In the genomic region with DNA sequence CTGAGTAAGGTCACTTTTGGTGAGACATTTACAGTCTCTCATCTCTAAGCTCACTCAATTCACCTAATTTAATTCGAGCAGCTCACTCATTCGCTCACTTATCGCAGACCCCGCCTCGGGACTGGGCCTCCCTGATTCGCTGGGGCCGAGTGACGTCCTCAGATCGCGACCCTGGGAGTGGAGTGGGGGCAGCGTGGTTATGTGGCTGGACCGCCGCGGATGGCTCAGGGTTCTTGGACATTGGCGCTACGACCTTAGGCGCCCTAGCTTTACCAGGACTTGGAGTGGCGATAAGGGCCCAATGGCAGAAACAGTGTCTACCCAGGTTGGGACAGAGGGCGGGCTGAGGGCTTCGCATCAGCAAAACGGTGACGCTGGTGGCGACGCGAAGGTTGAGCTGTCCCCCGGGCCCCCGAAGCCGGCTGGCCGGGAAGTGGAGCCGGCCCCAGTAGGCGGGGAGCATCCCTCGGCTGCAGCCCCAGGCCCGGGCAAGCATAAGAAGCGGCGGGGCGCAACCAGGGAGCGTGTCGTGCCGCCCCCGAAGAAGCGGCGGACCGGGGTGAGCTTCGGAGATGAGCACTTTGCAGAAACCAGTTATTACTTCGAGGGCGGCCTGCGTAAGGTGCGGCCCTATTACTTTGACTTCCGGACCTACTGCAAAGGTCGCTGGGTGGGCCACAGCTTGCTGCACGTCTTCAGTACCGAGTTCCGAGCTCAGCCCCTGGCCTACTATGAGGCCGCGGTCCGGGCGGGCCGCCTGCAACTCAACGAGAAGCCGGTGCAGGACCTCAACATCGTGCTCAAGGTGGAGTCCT, we compare ENCODE assay signal across 8 cellular contexts. TPM values are rescaled to one million over a fixed set of nuclear protein-coding genes. Genes with fewer than 3 reads are reported as not detected.
DNase-seq lines count a peak whose midpoint lies in the region; ATAC-seq and TF ChIP-seq lines count a peak whose summit lies in the region.

A gene with protein sequence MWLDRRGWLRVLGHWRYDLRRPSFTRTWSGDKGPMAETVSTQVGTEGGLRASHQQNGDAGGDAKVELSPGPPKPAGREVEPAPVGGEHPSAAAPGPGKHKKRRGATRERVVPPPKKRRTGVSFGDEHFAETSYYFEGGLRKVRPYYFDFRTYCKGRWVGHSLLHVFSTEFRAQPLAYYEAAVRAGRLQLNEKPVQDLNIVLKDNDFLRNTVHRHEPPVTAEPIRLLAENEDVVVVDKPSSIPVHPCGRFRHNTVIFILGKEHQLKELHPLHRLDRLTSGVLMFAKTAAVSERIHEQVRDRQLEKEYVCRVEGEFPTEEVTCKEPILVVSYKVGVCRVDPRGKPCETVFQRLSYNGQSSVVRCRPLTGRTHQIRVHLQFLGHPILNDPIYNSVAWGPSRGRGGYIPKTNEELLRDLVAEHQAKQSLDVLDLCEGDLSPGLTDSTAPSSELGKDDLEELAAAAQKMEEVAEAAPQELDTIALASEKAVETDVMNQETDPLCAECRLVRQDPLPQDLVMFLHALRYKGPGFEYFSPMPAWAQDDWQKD (plus strand): TSS at position 161 of the 815 bp plus-strand sequence. CDS start 39 bp downstream, at position 200.

- H3K4me1 Mint-ChIP-seq in WTC11, result peaks cover 28% of the 10 kb centered on the region

- DNase-seq in NCI-H345 treated with DMSO at 0.1 percent for 48 hours (lab: John Stamatoyannopoulos, UW; ENCODE audit: unreplicated experiment), result peak; percentile 34
- DNase-seq in WTC11 (ENCODE audit: low spot score), result peak; percentile 95
- peak; percentile 88 to 92 for DNase-seq in cardiac fibroblast (ENCODE audit: low read depth in 2 of 2)
- DNase-seq in inferior parietal cortex (ENCODE audit: extremely low spot score), result peak; percentile 96
- peak; percentile 73 for DNase-seq in smooth muscle cell of the brain vasculature (ENCODE audit: low read depth, low spot score)
- no peak for DNase-seq in cortex of kidney (lab: John Stamatoyannopoulos, UW)

- POLR2A ChIA-PET in WTC11 (lab: Charles Lee), result interaction anchor here (0.5 to 1.7 kb wide), 7 partner anchors 11 to 163 kb away, joined by 3 to 9 read pairs (median 5); a partner anchor contains a TSS

- no peaks in the 10 kb centered on the region for H3K27me3 Mint-ChIP-seq in WTC11 (ENCODE audit: low read depth)

- peak; percentile 54 for ATAC-seq in GM18511 (IDR thresholded peaks at IDR 0.05; ENCODE audit: unreplicated experiment)
- peak; percentile 38 for ATAC-seq in HG03108 (IDR thresholded peaks at IDR 0.05; ENCODE audit: unreplicated experiment)
- ATAC-seq in WTC11, result peak; percentile 54

- TF ChIP-seq CTCF in WTC11 (IDR thresholded peaks at IDR 0.05) (no peak), cardiac fibroblast (IDR thresholded peaks at IDR 0.05; ENCODE audit: low read depth, low read length) (no peak)

- peak within 1 kb of the TSS; percentile 95 for H3K4me3 Mint-ChIP-seq in WTC11

- H3K27ac Mint-ChIP-seq in WTC11, result peak within 1 kb of the TSS; percentile 91

- H3K36me3 Mint-ChIP-seq in WTC11, result peaks cover 22% of the 10 kb centered on the region

- CTCF ChIA-PET in WTC11 (lab: Charles Lee), result interaction anchor here (0.6 to 1.8 kb wide), 19 partner anchors 12 to 325 kb away, joined by 3 to 32 read pairs (median 4); a partner anchor contains a TSS

- no peaks in the 10 kb centered on the region for H3K9me3 Mint-ChIP-seq in WTC11

- H3K4me3 ChIP-seq in cardiac fibroblast (replicated peaks in 1 of 2; ENCODE audit: low read depth in 2 of 2, low read length in 2 of 2), result peak within 1 kb of the TSS; percentile 90 to 93

TF ChIP-seq in WTC11, 78 proteins besides CTCF, POLR2A, EP300 and RAD21 (continues in another document):
- peak; percentile 87; the same call in 1 of the 2 replicates for TF ChIP-seq KAT7 (CRISPR knock-in tag; IDR thresholded peaks at IDR 0.05; ENCODE audit: borderline replicate concordance)
- TF ChIP-seq, protein P1, sequence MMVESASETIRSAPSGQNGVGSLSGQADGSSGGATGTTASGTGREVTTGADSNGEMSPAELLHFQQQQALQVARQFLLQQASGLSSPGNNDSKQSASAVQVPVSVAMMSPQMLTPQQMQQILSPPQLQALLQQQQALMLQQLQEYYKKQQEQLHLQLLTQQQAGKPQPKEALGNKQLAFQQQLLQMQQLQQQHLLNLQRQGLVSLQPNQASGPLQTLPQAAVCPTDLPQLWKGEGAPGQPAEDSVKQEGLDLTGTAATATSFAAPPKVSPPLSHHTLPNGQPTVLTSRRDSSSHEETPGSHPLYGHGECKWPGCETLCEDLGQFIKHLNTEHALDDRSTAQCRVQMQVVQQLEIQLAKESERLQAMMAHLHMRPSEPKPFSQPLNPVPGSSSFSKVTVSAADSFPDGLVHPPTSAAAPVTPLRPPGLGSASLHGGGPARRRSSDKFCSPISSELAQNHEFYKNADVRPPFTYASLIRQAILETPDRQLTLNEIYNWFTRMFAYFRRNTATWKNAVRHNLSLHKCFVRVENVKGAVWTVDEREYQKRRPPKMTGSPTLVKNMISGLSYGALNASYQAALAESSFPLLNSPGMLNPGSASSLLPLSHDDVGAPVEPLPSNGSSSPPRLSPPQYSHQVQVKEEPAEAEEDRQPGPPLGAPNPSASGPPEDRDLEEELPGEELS (CRISPR knock-in tag; IDR thresholded peaks at IDR 0.05), result peak; percentile 91
- peak; percentile 77; the same call in 1 of the 2 replicates for TF ChIP-seq ETV6 (CRISPR knock-in tag; IDR thresholded peaks at IDR 0.05)
- TF ChIP-seq FOXK1 (CRISPR knock-in tag; IDR thresholded peaks at IDR 0.05), result peak; percentile 82; the same call in 1 of the 2 replicates
- TF ChIP-seq TEAD1 (CRISPR knock-in tag; IDR thresholded peaks at IDR 0.05), result peak; percentile 77
- peak; percentile 28; the same call in 1 of the 2 replicates for TF ChIP-seq ESRRA (CRISPR knock-in tag; IDR thresholded peaks at IDR 0.05; ENCODE audit: borderline replicate concordance)
- peak; percentile 81 for TF ChIP-seq SP1 (CRISPR knock-in tag; conservative IDR thresholded peaks at IDR 0.05)
- TF ChIP-seq ZNF416 (CRISPR knock-in tag; IDR thresholded peaks at IDR 0.05), result no peak
- no peak for TF ChIP-seq IRF2 (CRISPR knock-in tag; IDR thresholded peaks at IDR 0.05; ENCODE audit: borderline replicate concordance, low read depth)
- TF ChIP-seq, protein P2, sequence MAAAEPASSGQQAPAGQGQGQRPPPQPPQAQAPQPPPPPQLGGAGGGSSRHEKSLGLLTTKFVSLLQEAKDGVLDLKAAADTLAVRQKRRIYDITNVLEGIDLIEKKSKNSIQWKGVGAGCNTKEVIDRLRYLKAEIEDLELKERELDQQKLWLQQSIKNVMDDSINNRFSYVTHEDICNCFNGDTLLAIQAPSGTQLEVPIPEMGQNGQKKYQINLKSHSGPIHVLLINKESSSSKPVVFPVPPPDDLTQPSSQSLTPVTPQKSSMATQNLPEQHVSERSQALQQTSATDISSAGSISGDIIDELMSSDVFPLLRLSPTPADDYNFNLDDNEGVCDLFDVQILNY (CRISPR knock-in tag; IDR thresholded peaks at IDR 0.05), result peak; percentile 37; the same call in 1 of the 2 replicates
- TF ChIP-seq CREM (CRISPR knock-in tag; IDR thresholded peaks at IDR 0.05), result peak; percentile 97
- TF ChIP-seq, protein P3, sequence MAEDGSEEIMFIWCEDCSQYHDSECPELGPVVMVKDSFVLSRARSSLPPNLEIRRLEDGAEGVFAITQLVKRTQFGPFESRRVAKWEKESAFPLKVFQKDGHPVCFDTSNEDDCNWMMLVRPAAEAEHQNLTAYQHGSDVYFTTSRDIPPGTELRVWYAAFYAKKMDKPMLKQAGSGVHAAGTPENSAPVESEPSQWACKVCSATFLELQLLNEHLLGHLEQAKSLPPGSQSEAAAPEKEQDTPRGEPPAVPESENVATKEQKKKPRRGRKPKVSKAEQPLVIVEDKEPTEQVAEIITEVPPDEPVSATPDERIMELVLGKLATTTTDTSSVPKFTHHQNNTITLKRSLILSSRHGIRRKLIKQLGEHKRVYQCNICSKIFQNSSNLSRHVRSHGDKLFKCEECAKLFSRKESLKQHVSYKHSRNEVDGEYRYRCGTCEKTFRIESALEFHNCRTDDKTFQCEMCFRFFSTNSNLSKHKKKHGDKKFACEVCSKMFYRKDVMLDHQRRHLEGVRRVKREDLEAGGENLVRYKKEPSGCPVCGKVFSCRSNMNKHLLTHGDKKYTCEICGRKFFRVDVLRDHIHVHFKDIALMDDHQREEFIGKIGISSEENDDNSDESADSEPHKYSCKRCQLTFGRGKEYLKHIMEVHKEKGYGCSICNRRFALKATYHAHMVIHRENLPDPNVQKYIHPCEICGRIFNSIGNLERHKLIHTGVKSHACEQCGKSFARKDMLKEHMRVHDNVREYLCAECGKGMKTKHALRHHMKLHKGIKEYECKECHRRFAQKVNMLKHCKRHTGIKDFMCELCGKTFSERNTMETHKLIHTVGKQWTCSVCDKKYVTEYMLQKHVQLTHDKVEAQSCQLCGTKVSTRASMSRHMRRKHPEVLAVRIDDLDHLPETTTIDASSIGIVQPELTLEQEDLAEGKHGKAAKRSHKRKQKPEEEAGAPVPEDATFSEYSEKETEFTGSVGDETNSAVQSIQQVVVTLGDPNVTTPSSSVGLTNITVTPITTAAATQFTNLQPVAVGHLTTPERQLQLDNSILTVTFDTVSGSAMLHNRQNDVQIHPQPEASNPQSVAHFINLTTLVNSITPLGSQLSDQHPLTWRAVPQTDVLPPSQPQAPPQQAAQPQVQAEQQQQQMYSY (CRISPR knock-in tag; IDR thresholded peaks at IDR 0.05), result 0 out of 2 replicates have a peak, but pooled peaks have one; percentile 11
- TF ChIP-seq, protein P4, sequence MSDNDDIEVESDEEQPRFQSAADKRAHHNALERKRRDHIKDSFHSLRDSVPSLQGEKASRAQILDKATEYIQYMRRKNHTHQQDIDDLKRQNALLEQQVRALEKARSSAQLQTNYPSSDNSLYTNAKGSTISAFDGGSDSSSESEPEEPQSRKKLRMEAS (CRISPR knock-in tag; IDR thresholded peaks at IDR 0.05), result peak; percentile 88
- TF ChIP-seq NFE2L1 (CRISPR knock-in tag; IDR thresholded peaks at IDR 0.05), result 0 out of 2 replicates have a peak, but pooled peaks have one; percentile 21
- no peak for TF ChIP-seq TP53 (CRISPR knock-in tag; IDR thresholded peaks at IDR 0.05)
- no peak for TF ChIP-seq ELF4 (CRISPR knock-in tag; IDR thresholded peaks at IDR 0.05; ENCODE audit: low read depth)
- TF ChIP-seq RELA (CRISPR knock-in tag; IDR thresholded peaks at IDR 0.05; ENCODE audit: borderline replicate concordance), result no peak
- TF ChIP-seq TEAD4 (CRISPR knock-in tag; IDR thresholded peaks at IDR 0.05), result peak; percentile 12; the same call in 1 of the 2 replicates
- no peak for TF ChIP-seq NFATC4 (CRISPR knock-in tag; IDR thresholded peaks at IDR 0.05)

RNA-seq across cellular contexts. Expression of the gene that starts here (rescaled TPM):
- total RNA-seq in WTC11 (2021), result 28.5 to 34.2 TPM (median 30.8 TPM) in 3 replicates
